ENCODE assay signal across 10 cellular contexts in genomic region chr5:142816577-142816976, GRCh38. TPM values are rescaled to one million over a fixed set of nuclear protein-coding genes. Genes with fewer than 3 reads are reported as not detected.
A peak's percentile ranks its signal among the peaks of the same experiment; 100 is the strongest.
DNase-seq lines count a peak whose midpoint lies in the region; ATAC-seq and TF ChIP-seq lines count a peak whose summit lies in the region.
"Had no signal": no experiment of that assay in that cellular context is flagged by ENCODE, and none has a peak within 500 bp of the region (broad histone marks: within the 10 kb centered on the region; RNA-seq: fewer than 3 reads in every experiment).

No MANE protein-coding gene starts in this region.

- no peak overlapping the region for H3K4me2 ChIP-seq in trophoblast cell (ENCODE audit: low read length)

- H3K9me3 ChIP-seq in right cardiac atrium (ENCODE audit: control insufficient read depth, low read length): no peaks in the 10 kb centered on the region
- H3K9me3 ChIP-seq in upper lobe of right lung: no peaks in the 10 kb centered on the region
- H3K9me3 ChIP-seq in trophoblast cell (ENCODE audit: insufficient read depth, low read depth, low read length): no peaks in the 10 kb centered on the region

- DNase-seq in activated naive CD8-positive, alpha-beta T cell treated with anti-CD3 and anti-CD28 coated beads, Interleukin-2, amount 50 U/mL, for 24 hours: no peak
- no peak for DNase-seq in activated naive CD8-positive, alpha-beta T cell treated with anti-CD3 and anti-CD28 coated beads for 36 hours
- DNase-seq in amniotic epithelial cell (ENCODE audit: low read depth) (peak; percentile 26), right cardiac atrium (peak; percentile 65 to 85 (median 69)), upper lobe of right lung (peak; percentile 79), NCI-H1105 (lab: John Stamatoyannopoulos, UW) (no peak), trophoblast cell (no peak)
- no peak for DNase-seq in activated T-helper 1 cell treated with anti-CD3 and anti-CD28 coated beads, Interleukin-12 subunit alpha, Interleukin-12 subunit beta, Interleukin-2, Interleukin-4 antibody, amounts not matched to agents 30 ng/mL and 10 ng/mL and 1 ng/mL, durations not matched to agents 14 hours and 24 hours and 36 hours (ENCODE audit: low spot score)
- DNase-seq: activated naive CD4-positive, alpha-beta T cell treated with Interleukin-2 at 50 U/mL for 16 hours had no signal

- no peak overlapping the region for H2BK5ac ChIP-seq in trophoblast cell (ENCODE audit: low read depth, low read length, poor library complexity)

- H3K4me3 Mint-ChIP-seq in activated naive CD8-positive, alpha-beta T cell treated with anti-CD3 and anti-CD28 coated beads, Interleukin-2, amount 50 U/mL, for 24 hours: no peak overlapping the region
- H3K4me3 Mint-ChIP-seq in activated naive CD8-positive, alpha-beta T cell treated with anti-CD3 and anti-CD28 coated beads for 36 hours: no peak overlapping the region
- H3K4me3 Mint-ChIP-seq in activated T-helper 1 cell treated with anti-CD3 and anti-CD28 coated beads, Interleukin-12 subunit alpha, Interleukin-12 subunit beta, Interleukin-2, Interleukin-4 antibody, amounts not matched to agents 30 ng/mL and 10 ng/mL and 1 ng/mL, durations not matched to agents 14 hours and 24 hours and 36 hours: no peak overlapping the region

- H2BK120ac ChIP-seq in trophoblast cell (ENCODE audit: insufficient read depth, low read length, poor library complexity): no peak overlapping the region

- no peak overlapping the region for H2AK5ac ChIP-seq in trophoblast cell (ENCODE audit: low read length)

- H3K36me3 ChIP-seq in upper lobe of right lung (no peaks in the 10 kb centered on the region), trophoblast cell (ENCODE audit: control insufficient read depth in 1 of 2, insufficient read depth in 2 of 2, low read length in 2 of 2) (no peaks in the 10 kb centered on the region)

- intact Hi-C loops in right cardiac atrium (cut with DNase I) (no loop called here), upper lobe of right lung (cut with DNase I) (no loop called here)
- intact Hi-C loops in activated T-helper 1 cell treated with anti-CD3 and anti-CD28 coated beads, Interleukin-12 subunit alpha, Interleukin-12 subunit beta, Interleukin-2, Interleukin-4 antibody, amounts not matched to agents 30 ng/mL and 10 ng/mL and 1 ng/mL, durations not matched to agents 14 hours and 24 hours and 36 hours (cut with micrococcal nuclease): no loop called here

- H4K12ac ChIP-seq in trophoblast cell (ENCODE audit: low read depth, low read length): no peak overlapping the region

- no peak overlapping the region for H3K18ac ChIP-seq in trophoblast cell (ENCODE audit: low read length)

- no peaks in the 10 kb centered on the region for H3K9me3 Mint-ChIP-seq in activated naive CD8-positive, alpha-beta T cell treated with anti-CD3 and anti-CD28 coated beads, Interleukin-2, amount 50 U/mL, for 24 hours
- H3K9me3 Mint-ChIP-seq in activated naive CD8-positive, alpha-beta T cell treated with anti-CD3 and anti-CD28 coated beads for 36 hours: peaks cover 5% of the 10 kb centered on the region
- H3K9me3 Mint-ChIP-seq in activated T-helper 1 cell treated with anti-CD3 and anti-CD28 coated beads, Interleukin-12 subunit alpha, Interleukin-12 subunit beta, Interleukin-2, Interleukin-4 antibody, amounts not matched to agents 30 ng/mL and 10 ng/mL and 1 ng/mL, durations not matched to agents 14 hours and 24 hours and 36 hours: no peaks in the 10 kb centered on the region

- H3K27me3 Mint-ChIP-seq in activated naive CD8-positive, alpha-beta T cell treated with anti-CD3 and anti-CD28 coated beads, Interleukin-2, amount 50 U/mL, for 24 hours: no peaks in the 10 kb centered on the region
- H3K27me3 Mint-ChIP-seq in activated naive CD8-positive, alpha-beta T cell treated with anti-CD3 and anti-CD28 coated beads for 36 hours: no peaks in the 10 kb centered on the region
- H3K27me3 Mint-ChIP-seq in activated T-helper 1 cell treated with anti-CD3 and anti-CD28 coated beads, Interleukin-12 subunit alpha, Interleukin-12 subunit beta, Interleukin-2, Interleukin-4 antibody, amounts not matched to agents 30 ng/mL and 10 ng/mL and 1 ng/mL, durations not matched to agents 14 hours and 24 hours and 36 hours (ENCODE audit: insufficient read depth): no peaks in the 10 kb centered on the region

- TF ChIP-seq CTCF in upper lobe of right lung (IDR thresholded peaks at IDR 0.05): no peak

- H3K27ac Mint-ChIP-seq in activated naive CD8-positive, alpha-beta T cell treated with anti-CD3 and anti-CD28 coated beads, Interleukin-2, amount 50 U/mL, for 24 hours: no peak overlapping the region
- H3K27ac Mint-ChIP-seq in activated naive CD8-positive, alpha-beta T cell treated with anti-CD3 and anti-CD28 coated beads for 36 hours: no peak overlapping the region
- H3K27ac Mint-ChIP-seq in activated T-helper 1 cell treated with anti-CD3 and anti-CD28 coated beads, Interleukin-12 subunit alpha, Interleukin-12 subunit beta, Interleukin-2, Interleukin-4 antibody, amounts not matched to agents 30 ng/mL and 10 ng/mL and 1 ng/mL, durations not matched to agents 14 hours and 24 hours and 36 hours: no peak overlapping the region

- no peaks in the 10 kb centered on the region for H3K27me3 ChIP-seq in right cardiac atrium (ENCODE audit: control insufficient read depth, insufficient read depth)
- H3K27me3 ChIP-seq in upper lobe of right lung: no peaks in the 10 kb centered on the region
- H3K27me3 ChIP-seq in trophoblast cell (ENCODE audit: insufficient read depth, low read length): no peaks in the 10 kb centered on the region

- H3K79me1 ChIP-seq in trophoblast cell (ENCODE audit: low read length): no peaks in the 10 kb centered on the region

- no peak overlapping the region for H3K4me3 ChIP-seq in right cardiac atrium (ENCODE audit: low read length)
- no peak overlapping the region for H3K4me3 ChIP-seq in upper lobe of right lung
- H3K4me3 ChIP-seq in trophoblast cell (ENCODE audit: low read depth, low read length): no peak overlapping the region
- H3K4me3 ChIP-seq: lung had no signal

- peak; percentile 55 for ATAC-seq in activated naive CD8-positive, alpha-beta T cell treated with anti-CD3 and anti-CD28 coated beads, Interleukin-2, amount 50 U/mL, for 24 hours
- ATAC-seq in right cardiac atrium (peak; percentile 9 to 30), upper lobe of right lung (peak; percentile 78)

- no peak overlapping the region for H4K91ac ChIP-seq in trophoblast cell (ENCODE audit: low read depth, low read length)

- no peaks in the 10 kb centered on the region for H3K36me3 Mint-ChIP-seq in activated naive CD8-positive, alpha-beta T cell treated with anti-CD3 and anti-CD28 coated beads, Interleukin-2, amount 50 U/mL, for 24 hours (ENCODE audit: low read depth)
- peaks cover 6% of the 10 kb centered on the region for H3K36me3 Mint-ChIP-seq in activated naive CD8-positive, alpha-beta T cell treated with anti-CD3 and anti-CD28 coated beads for 36 hours
- peaks cover 13% of the 10 kb centered on the region for H3K36me3 Mint-ChIP-seq in activated T-helper 1 cell treated with anti-CD3 and anti-CD28 coated beads, Interleukin-12 subunit alpha, Interleukin-12 subunit beta, Interleukin-2, Interleukin-4 antibody, amounts not matched to agents 30 ng/mL and 10 ng/mL and 1 ng/mL, durations not matched to agents 14 hours and 24 hours and 36 hours (ENCODE audit: low read depth)

- no peak overlapping the region for H3K4ac ChIP-seq in trophoblast cell (ENCODE audit: low read depth, low read length)

- WGBS in right cardiac atrium: 56% methylated on average over 3 of the region's 3 CpGs
- WGBS in trophoblast cell (ENCODE audit: extremely low coverage, insufficient coverage, insufficient read length): no CpG with 5 or more reads among the region's 3 CpGs

- H3K4me1 ChIP-seq in right cardiac atrium (ENCODE audit: control insufficient read depth, insufficient read depth, low read length) (peaks cover 41% of the 10 kb centered on the region), upper lobe of right lung (peaks cover 47% of the 10 kb centered on the region), trophoblast cell (ENCODE audit: control insufficient read depth in 1 of 2, insufficient read depth in 2 of 2, low read length in 2 of 2) (peaks cover 4 to 8% of the 10 kb centered on the region in 2 experiments)

- H4K8ac ChIP-seq in trophoblast cell (ENCODE audit: low read depth, low read length): no peak overlapping the region

- H2BK12ac ChIP-seq in trophoblast cell (ENCODE audit: low read length): no peak overlapping the region

- H3K9ac ChIP-seq in trophoblast cell (ENCODE audit: low read length): no peak overlapping the region

- H3K27ac ChIP-seq in right cardiac atrium (ENCODE audit: low read length) (peak overlapping the region; percentile 43), upper lobe of right lung (no peak overlapping the region), trophoblast cell (ENCODE audit: low read depth, low read length) (no peak overlapping the region)

- H3K79me2 ChIP-seq in trophoblast cell (ENCODE audit: control insufficient read depth, insufficient read depth, low read length, poor library complexity): no peaks in the 10 kb centered on the region

- H3K14ac ChIP-seq in trophoblast cell (ENCODE audit: low read length): no peak overlapping the region

- H3K4me1 Mint-ChIP-seq in activated naive CD8-positive, alpha-beta T cell treated with anti-CD3 and anti-CD28 coated beads, Interleukin-2, amount 50 U/mL, for 24 hours: peaks cover 41% of the 10 kb centered on the region
- peaks cover 18% of the 10 kb centered on the region for H3K4me1 Mint-ChIP-seq in activated naive CD8-positive, alpha-beta T cell treated with anti-CD3 and anti-CD28 coated beads for 36 hours
- peaks cover 58% of the 10 kb centered on the region for H3K4me1 Mint-ChIP-seq in activated T-helper 1 cell treated with anti-CD3 and anti-CD28 coated beads, Interleukin-12 subunit alpha, Interleukin-12 subunit beta, Interleukin-2, Interleukin-4 antibody, amounts not matched to agents 30 ng/mL and 10 ng/mL and 1 ng/mL, durations not matched to agents 14 hours and 24 hours and 36 hours (ENCODE audit: low read depth)

- H2AFZ ChIP-seq in trophoblast cell (ENCODE audit: insufficient read depth, low read length, poor library complexity): no peak overlapping the region

- H3K23ac ChIP-seq in trophoblast cell (ENCODE audit: low read length): no peak overlapping the region

RNA-seq across cellular contexts. Expression of gene ARHGAP26, which starts 46.4 kb away (rescaled TPM):
- 10 to 100 TPM; 10.2 to 11.0 TPM for total RNA-seq in activated naive CD8-positive, alpha-beta T cell treated with anti-CD3 and anti-CD28 coated beads for 36 hours
- total RNA-seq in right cardiac atrium (10 to 100 TPM; 44.4 to 56.9 (median 47.8) TPM), upper lobe of right lung (35.4 TPM)
- polyA plus RNA-seq in right cardiac atrium: 13.2 TPM
- 20.0 and 21.2 TPM in 2 replicates for total RNA-seq in activated T-helper 1 cell treated with anti-CD3 and anti-CD28 coated beads, Interleukin-12 subunit alpha, Interleukin-12 subunit beta, Interleukin-2, Interleukin-4 antibody, amounts not matched to agents 30 ng/mL and 10 ng/mL and 1 ng/mL, durations not matched to agents 14 hours and 24 hours and 36 hours
- 3.3 and 3.7 TPM in 2 replicates for polyA plus RNA-seq in trophoblast cell (2013)

Comparison
In these comparisons a context has a peak if more than half of its experiments do, and no peak if none do; other contexts are left out.
1. ATAC-seq: peak in every context shown above with its lines; median percentile 78 in upper lobe of right lung; 55 in activated naive CD8-positive, alpha-beta T cell treated with anti-CD3 and anti-CD28 coated beads, Interleukin-2, amount 50 U/mL, for 24 hours; 20 in right cardiac atrium.
2. DNase-seq: peak in amniotic epithelial cell (single experiment), right cardiac atrium (3 of 3) and upper lobe of right lung (single experiment); none in activated naive CD8-positive, alpha-beta T cell treated with anti-CD3 and anti-CD28 coated beads, Interleukin-2, amount 50 U/mL, for 24 hours (single experiment), activated naive CD8-positive, alpha-beta T cell treated with anti-CD3 and anti-CD28 coated beads for 36 hours (single experiment), activated T-helper 1 cell treated with anti-CD3 and anti-CD28 coated beads, Interleukin-12 subunit alpha, Interleukin-12 subunit beta, Interleukin-2, Interleukin-4 antibody, amounts not matched to agents 30 ng/mL and 10 ng/mL and 1 ng/mL, durations not matched to agents 14 hours and 24 hours and 36 hours (single experiment), NCI-H1105 (single experiment) and trophoblast cell (0 of 2).